In genomic region chr22:22042599-22043295, GRCh38 we compare ENCODE assay signal across 24 cellular contexts.
DNase-seq lines count a peak whose midpoint lies in the region; ATAC-seq and TF ChIP-seq lines count a peak whose summit lies in the region.
"Had no signal": no experiment of that assay in that cellular context is flagged by ENCODE, and none has a peak within 500 bp of the region (broad histone marks: within the 10 kb centered on the region; RNA-seq: fewer than 3 reads in every experiment).

No MANE protein-coding gene starts in this region.

- no peak overlapping the region for H3K4ac ChIP-seq in mesendoderm (ENCODE audit: low read depth, low read length)

- H3K9ac ChIP-seq in BLaER1 (no peak overlapping the region), mesendoderm (ENCODE audit: low read length) (no peak overlapping the region)
- H3K9ac ChIP-seq: GM23248, SK-N-SH had no signal

- no peak overlapping the region for H3K4me3 ChIP-seq in BLaER1
- H3K4me3 ChIP-seq in mesendoderm (ENCODE audit: low read length) = no peak overlapping the region
- H3K4me3 ChIP-seq: GM23248, PC-9 had no signal

- H3K4me2 ChIP-seq in BLaER1 (no peak overlapping the region), mesendoderm (ENCODE audit: low read length) (no peak overlapping the region)
- H3K4me2 ChIP-seq: PC-9, SK-N-SH had no signal

- TF ChIP-seq POLR2A in GM19193 (IDR thresholded peaks at IDR 0.05; ENCODE audit: extremely low read depth, insufficient read depth, insufficient read length) (peak; percentile 9), Raji (IDR thresholded peaks at IDR 0.05; ENCODE audit: insufficient read depth, low read depth, low read length) (peak; percentile 27; the same call in 1 of the 2 replicates)

- no peak overlapping the region for H2BK120ac ChIP-seq in mesendoderm (ENCODE audit: low read depth, low read length)

- no peak overlapping the region for H2BK15ac ChIP-seq in mesendoderm (replicated peaks; ENCODE audit: low read depth)

- H3K27ac ChIP-seq in BLaER1 = peak overlapping the region; percentile 23; the same call in 1 of the 2 replicates
- no peak overlapping the region for H3K27ac ChIP-seq in mesendoderm (ENCODE audit: low read depth, low read length)
- H3K27ac ChIP-seq: C4-2B, GM23248, PC-9, RWPE1 had no signal

- no peaks in the 10 kb centered on the region for H3K79me2 ChIP-seq in mesendoderm (ENCODE audit: control insufficient read depth, insufficient read depth, low read length)

- peaks cover 3% of the 10 kb centered on the region for H3K36me3 Mint-ChIP-seq in memory B cell
- H3K36me3 Mint-ChIP-seq: CD8-positive, alpha-beta memory T cell; T-cell had no signal

- H3K27ac Mint-ChIP-seq in memory B cell = peak overlapping the region; percentile 88
- H3K27ac Mint-ChIP-seq: CD8-positive, alpha-beta memory T cell; H9; T-cell; T-helper 2 cell treated with Interferon-gamma antibody and Interleukin-4, amounts not matched to agents 5 μg/mL and 100 μg/mL, for 36 hours had no signal

- no peak overlapping the region for H4K8ac ChIP-seq in mesendoderm (ENCODE audit: low read depth, low read length)

- DNase-seq in memory B cell (ENCODE audit: low spot score in 2 of 2) (no peak), mesendoderm (no peak)
- no peak for DNase-seq in activated CD4-positive, alpha-beta T cell treated with anti-CD3 and anti-CD28 coated beads, Interleukin-2, amount 50 U/mL, for 48 hours
- DNase-seq: 8988T; Calu3; CD8-positive, alpha-beta memory T cell; DMS53; GM23248; H9; NCI-H1694 treated with DMSO at 0.1 percent for 48 hours; NCI-H446; NCI-H526; PC-9; SIG-M5; SK-N-SH; T-cell had no signal

- peaks cover 63% of the 10 kb centered on the region for H3K4me1 Mint-ChIP-seq in memory B cell
- H3K4me1 Mint-ChIP-seq: CD8-positive, alpha-beta memory T cell; T-cell had no signal

- no peak overlapping the region for H3K23ac ChIP-seq in mesendoderm (ENCODE audit: low read length)

- no peak overlapping the region for H2BK5ac ChIP-seq in mesendoderm (ENCODE audit: low read length)

- no peaks in the 10 kb centered on the region for H3K9me3 ChIP-seq in BLaER1
- H3K9me3 ChIP-seq: SK-N-SH had no signal

- H3K4me3 Mint-ChIP-seq in memory B cell = peak overlapping the region; percentile 87
- H3K4me3 Mint-ChIP-seq: CD8-positive, alpha-beta memory T cell; H9; T-cell; T-helper 2 cell treated with Interferon-gamma antibody and Interleukin-4, amounts not matched to agents 5 μg/mL and 100 μg/mL, for 36 hours had no signal

- H3K9me3 Mint-ChIP-seq in memory B cell = peaks cover 3% of the 10 kb centered on the region
- H3K9me3 Mint-ChIP-seq: CD8-positive, alpha-beta memory T cell; H9; T-cell; T-helper 2 cell treated with Interferon-gamma antibody and Interleukin-4, amounts not matched to agents 5 μg/mL and 100 μg/mL, for 36 hours had no signal

- no CpG with 5 or more reads among the region's 7 CpGs for WGBS in mesendoderm (ENCODE audit: extremely low coverage, insufficient coverage, low lambda C conversion rate)

- no peaks in the 10 kb centered on the region for H4K20me1 ChIP-seq in BLaER1

- peaks cover 77% of the 10 kb centered on the region for H3K4me1 ChIP-seq in BLaER1
- H3K4me1 ChIP-seq in mesendoderm (ENCODE audit: control insufficient read depth, low read depth, low read length) = no peaks in the 10 kb centered on the region

- H3K27me3 ChIP-seq in BLaER1 (no peaks in the 10 kb centered on the region), mesendoderm (ENCODE audit: insufficient read depth, low read length, poor library complexity) (peaks cover 4% of the 10 kb centered on the region)

- no peak overlapping the region for H3K56ac ChIP-seq in mesendoderm (ENCODE audit: low read length)

- no peak overlapping the region for H2AK5ac ChIP-seq in mesendoderm (ENCODE audit: low read length)

- H4K5ac ChIP-seq in mesendoderm (ENCODE audit: low read length) = no peak overlapping the region

- H3K36me3 ChIP-seq in BLaER1 (no peaks in the 10 kb centered on the region), mesendoderm (ENCODE audit: control insufficient read depth, insufficient read depth, low read length) (no peaks in the 10 kb centered on the region)

- no peaks in the 10 kb centered on the region for H3K79me1 ChIP-seq in mesendoderm (ENCODE audit: low read length)

- ATAC-seq in memory B cell (ENCODE audit: low read depth) = no peak
- ATAC-seq in HG02798 (IDR thresholded peaks at IDR 0.05; ENCODE audit: poor library complexity, unreplicated experiment) = no peak
- ATAC-seq in HG03159 (IDR thresholded peaks at IDR 0.05; ENCODE audit: unreplicated experiment) = no peak
- ATAC-seq: T-cell had no signal

- no peaks in the 10 kb centered on the region for H3K27me3 Mint-ChIP-seq in memory B cell

- H3K18ac ChIP-seq in mesendoderm (ENCODE audit: low read length) = no peak overlapping the region
